In the genomic region with DNA sequence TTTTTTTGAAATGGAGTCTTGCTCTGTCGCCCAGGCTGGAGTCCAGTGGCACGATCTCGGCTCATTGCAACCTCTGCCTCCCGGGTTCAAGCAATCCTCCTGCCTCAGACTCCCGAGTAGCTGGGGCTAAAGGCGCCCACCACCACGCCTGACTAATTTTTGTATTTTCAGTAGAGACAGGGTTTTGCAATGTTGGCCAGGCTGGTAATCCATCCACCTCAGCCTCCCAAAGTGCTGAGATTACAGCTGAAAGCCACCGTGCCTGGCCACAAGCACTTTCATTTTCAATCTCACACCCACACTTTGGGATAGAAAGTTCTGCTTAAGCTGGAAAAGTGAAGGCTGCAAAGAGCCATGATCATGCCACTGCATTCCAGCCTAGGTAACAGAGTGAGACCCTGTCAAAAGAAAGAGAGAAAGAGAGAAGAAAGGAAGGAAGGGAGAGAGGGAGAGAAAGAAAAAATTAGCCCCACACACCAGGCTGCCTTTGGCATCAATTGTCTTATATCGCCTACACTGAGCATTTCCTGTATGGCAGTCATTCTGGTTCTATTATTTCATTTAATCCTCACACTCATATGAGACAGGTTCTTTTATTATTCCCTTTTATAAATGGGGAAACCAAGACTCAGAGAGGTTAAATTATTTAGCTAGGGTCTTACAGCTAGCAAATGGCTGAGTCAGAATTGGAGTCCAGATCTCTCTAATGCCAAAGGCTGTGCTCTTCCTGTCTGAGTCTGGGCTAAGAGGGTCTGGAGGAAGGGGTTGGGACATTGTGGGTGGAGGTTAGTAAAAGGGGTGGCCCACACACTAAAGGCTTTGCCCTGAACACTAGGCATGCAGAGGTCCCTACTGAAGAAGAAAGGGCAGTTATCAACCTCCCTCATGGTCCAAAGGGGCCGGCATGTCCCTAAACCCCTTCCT, we compare ENCODE assay signal across 9 cellular contexts. TPM values are rescaled to one million over a fixed set of nuclear protein-coding genes. Genes with fewer than 3 reads are reported as not detected.
DNase-seq lines count a peak whose midpoint lies in the region; ATAC-seq, FAIRE-seq and TF ChIP-seq lines count a peak whose summit lies in the region.
"Had no signal": no experiment of that assay in that cellular context is flagged by ENCODE, and none has a peak within 500 bp of the region (broad histone marks: within the 10 kb centered on the region; RNA-seq: fewer than 3 reads in every experiment).

No MANE protein-coding gene starts in this region.

- no peak overlapping the region for H3K18ac ChIP-seq in IMR-90 (ENCODE audit: low read depth, low read length)

- BruUV-seq in IMR-90 (replicated peaks; lab: Mats Ljungman, UMichigan) = no TSS peak
- BruUV-seq in endothelial cell of umbilical vein (replicated peaks; lab: Mats Ljungman, UMichigan) = no TSS peak

- no peak for TF ChIP-seq RAD21 in IMR-90 (IDR thresholded peaks at IDR 0.05; ENCODE audit: low read length)

- dilution Hi-C loops in IMR-90 (cut with HindIII; ENCODE audit: low sequenced_read_pairs, unreplicated experiment) (no loop called here), endothelial cell of umbilical vein (cut with MboI; ENCODE audit: extremely low pct_ligation_motif_present, low sequenced_read_pairs) (no loop called here)

- no peak for FAIRE-seq in endothelial cell of umbilical vein (lab: Jason Lieb, UNC)

- H3K23ac ChIP-seq in IMR-90 (ENCODE audit: low read depth, low read length) = peak overlapping the region; percentile 66; the same call in 1 of the 2 replicates

- peaks cover 2% of the 10 kb centered on the region for H3K27me3 Mint-ChIP-seq in activated naive CD4-positive, alpha-beta T cell treated with anti-CD3 and anti-CD28 coated beads for 36 hours (ENCODE audit: low read depth)

- intact Hi-C loops in activated naive CD4-positive, alpha-beta T cell treated with anti-CD3 and anti-CD28 coated beads for 36 hours (cut with micrococcal nuclease) = no loop called here
- intact Hi-C loops in IMR-90 (cut with micrococcal nuclease) = no loop called here
- intact Hi-C loops in endothelial cell of umbilical vein (cut with micrococcal nuclease) = no loop called here

- peaks cover 10% of the 10 kb centered on the region for H3K4me1 Mint-ChIP-seq in activated naive CD4-positive, alpha-beta T cell treated with anti-CD3 and anti-CD28 coated beads for 36 hours (ENCODE audit: low read depth)

- WGBS in IMR-90 (ENCODE audit: extremely low coverage in 2 of 2, insufficient read length in 1 of 2), 2 experiments = 80% methylated on average over 1 of the region's 10 CpGs; no CpG with 5 or more reads in 1 of the 2 experiments

- H4K91ac ChIP-seq in IMR-90 (ENCODE audit: insufficient read depth, low read depth, low read length) = no peak overlapping the region; the same call in 1 of the 2 replicates

- H3K27ac ChIP-seq in IMR-90 (ENCODE audit: insufficient read depth, low read length) (no peak overlapping the region), endothelial cell of umbilical vein (ENCODE audit: insufficient read depth, low read depth, low read length) (no peak overlapping the region)

- CTCF ChIA-PET in activated naive CD4-positive, alpha-beta T cell treated with anti-CD3 and anti-CD28 coated beads for 36 hours (lab: Charles Lee) = interaction anchor here (1.0 to 2.2 kb wide), 2 partner anchors 77 to 140 kb away, joined by 3 to 8 read pairs; no protein-coding TSS in a partner anchor
- CTCF ChIA-PET in IMR-90 (lab: Yijun Ruan, JAX) (interaction anchor here (1.3 kb wide), 1 partner anchor 40 kb away, joined by 3 read pairs; no protein-coding TSS in a partner anchor), endothelial cell of umbilical vein (lab: Charles Lee) (interaction anchor here (1.5 to 4.5 kb wide), 2 partner anchors 19 to 140 kb away, joined by 3 to 21 read pairs; no protein-coding TSS in a partner anchor)

- H3K4me1 ChIP-seq in IMR-90 (ENCODE audit: control insufficient read depth, insufficient read depth, low read length) = peaks cover 5% of the 10 kb centered on the region; the same call in 1 of the 2 replicates
- H3K4me1 ChIP-seq in endothelial cell of umbilical vein (ENCODE audit: control insufficient read depth, extremely low read depth, insufficient read depth, low read length) = no peaks in the 10 kb centered on the region

- H2AFZ ChIP-seq in IMR-90 (replicated peaks; ENCODE audit: low read length, poor library complexity) (peak overlapping the region; percentile 1), endothelial cell of umbilical vein (ENCODE audit: low read depth, low read length) (peak overlapping the region; percentile 70)

- H3K79me1 ChIP-seq in IMR-90 (ENCODE audit: low read depth in 1 of 2, low read length in 2 of 2) = no peaks in the 10 kb centered on the region

- in situ Hi-C loops in IMR-90 (cut with MboI; ENCODE audit: low sequenced_read_pairs) = no loop called here

- no peak overlapping the region; the same call in 1 of the 2 replicates for H2BK120ac ChIP-seq in IMR-90 (ENCODE audit: low read depth, low read length)

- H3K27ac Mint-ChIP-seq in activated naive CD4-positive, alpha-beta T cell treated with anti-CD3 and anti-CD28 coated beads for 36 hours = no peak overlapping the region

- H3K36me3 Mint-ChIP-seq in activated naive CD4-positive, alpha-beta T cell treated with anti-CD3 and anti-CD28 coated beads for 36 hours (ENCODE audit: low read depth) = no peaks in the 10 kb centered on the region

- H3K36me3 ChIP-seq in IMR-90 (ENCODE audit: control insufficient read depth, insufficient read depth, low read length) (no peaks in the 10 kb centered on the region), endothelial cell of umbilical vein (ENCODE audit: control insufficient read depth in 2 of 2, extremely low read depth in 1 of 2, insufficient read depth in 2 of 2, low read length in 2 of 2) (no peaks in the 10 kb centered on the region)

- H3K56ac ChIP-seq in IMR-90 (ENCODE audit: extremely low read depth, insufficient read depth, low read length) = no peak overlapping the region

- H4K8ac ChIP-seq in IMR-90 (ENCODE audit: low read depth in 2 of 2, low read length in 2 of 2) = no peak overlapping the region

- H2BK20ac ChIP-seq in IMR-90 (ENCODE audit: low read depth, low read length) = peak overlapping the region; percentile 54; the same call in 1 of the 2 replicates

- H3K4ac ChIP-seq in IMR-90 (ENCODE audit: low read depth, low read length) = peak overlapping the region; percentile 35; the same call in 1 of the 2 replicates

- H4K5ac ChIP-seq in IMR-90 (ENCODE audit: low read depth, low read length) = no peak overlapping the region

- TF ChIP-seq POLR2A in IMR-90 (IDR thresholded peaks at IDR 0.05; ENCODE audit: low read depth, low read length) = no peak
- TF ChIP-seq POLR2A in endothelial cell of umbilical vein (IDR thresholded peaks at IDR 0.05; ENCODE audit: low read depth, low read length) = no peak

- no peak overlapping the region for H2AK9ac ChIP-seq in IMR-90 (replicated peaks; ENCODE audit: low read depth, low read length, poor library complexity)

- no peak overlapping the region for H2BK5ac ChIP-seq in IMR-90 (ENCODE audit: low read depth, low read length, poor library complexity, severe bottlenecking)

- H3K4me3 Mint-ChIP-seq in activated naive CD4-positive, alpha-beta T cell treated with anti-CD3 and anti-CD28 coated beads for 36 hours = no peak overlapping the region

- POLR2A ChIA-PET in IMR-90 (lab: Charles Lee; ENCODE audit: unreplicated experiment) (no interaction called here), endothelial cell of umbilical vein (lab: Charles Lee) (no interaction called here)

- H3K9me3 ChIP-seq in IMR-90 (ENCODE audit: control insufficient read depth, insufficient read depth, low read length) (no peaks in the 10 kb centered on the region), endothelial cell of umbilical vein (replicated peaks; ENCODE audit: control insufficient read depth, insufficient read depth, low read length) (no peaks in the 10 kb centered on the region)

- peak; percentile 39 for ATAC-seq in IMR-90 (ENCODE audit: low read depth)
- no peak for ATAC-seq in stimulated activated naive CD8-positive, alpha-beta T cell treated with anti-CD3 and anti-CD28 coated beads, Interleukin-15, Interleukin-2, amounts not matched to agents 100 U/mL and 50 U/mL, for 24 hours
- no peak for ATAC-seq in GM21515 (IDR thresholded peaks at IDR 0.05; ENCODE audit: unreplicated experiment)

- peak; percentile 8 for DNase-seq in activated naive CD4-positive, alpha-beta T cell treated with anti-CD3 and anti-CD28 coated beads for 36 hours
- no peak for DNase-seq in activated naive CD4-positive, alpha-beta T cell treated with anti-CD3 and anti-CD28 coated beads, Interleukin-2, amount 50 U/mL, for 16 hours
- DNase-seq in IMR-90 (peak; percentile 15), endothelial cell of umbilical vein (ENCODE audit: low read depth, low spot score) (peak; percentile 20), COR-L47 (lab: John Stamatoyannopoulos, UW) (no peak), iPS-NIHi7 (ENCODE audit: extremely low spot score) (no peak)
- DNase-seq in stimulated activated naive CD8-positive, alpha-beta T cell treated with anti-CD3 and anti-CD28 coated beads, Interleukin-15, Interleukin-2, amounts not matched to agents 100 U/mL and 50 U/mL, for 24 hours = peak; percentile 12
- DNase-seq: NCI-H1436 treated with DMSO at 0.1 percent for 48 hours had no signal

- H3K4me3 ChIP-seq in IMR-90 (ENCODE audit: insufficient read depth, low read depth, low read length) (no peak overlapping the region), endothelial cell of umbilical vein (replicated peaks in 1 of 3; ENCODE audit: insufficient read depth in 1 of 3, low read depth in 1 of 3, low read length in 3 of 3) (no peak overlapping the region)

- H3K9me3 Mint-ChIP-seq in activated naive CD4-positive, alpha-beta T cell treated with anti-CD3 and anti-CD28 coated beads for 36 hours = peaks cover 1% of the 10 kb centered on the region

- H2AK5ac ChIP-seq in IMR-90 (ENCODE audit: low read depth, low read length) = peak overlapping the region; percentile 52; the same call in 1 of the 2 replicates

- H3K4me2 ChIP-seq in IMR-90 (ENCODE audit: low read depth, low read length) (peak overlapping the region; percentile 44), endothelial cell of umbilical vein (ENCODE audit: insufficient read depth, low read length) (peak overlapping the region; percentile 28)

- no peak overlapping the region for H3K9ac ChIP-seq in IMR-90 (ENCODE audit: low read depth, low read length)
- no peak overlapping the region for H3K9ac ChIP-seq in endothelial cell of umbilical vein (replicated peaks; ENCODE audit: extremely low read depth, insufficient read depth, low read length)

- H3K9me1 ChIP-seq in IMR-90 (ENCODE audit: insufficient read depth, low read length) (no peaks in the 10 kb centered on the region; the same call in 1 of the 2 replicates), endothelial cell of umbilical vein (replicated peaks; ENCODE audit: control insufficient read depth, extremely low read depth, insufficient read depth, low read length) (no peaks in the 10 kb centered on the region)

- no peak overlapping the region for H3K14ac ChIP-seq in IMR-90 (replicated peaks; ENCODE audit: low read depth, low read length)

- H2BK15ac ChIP-seq in IMR-90 (ENCODE audit: low read depth, low read length) = no peak overlapping the region

- H3K79me2 ChIP-seq in endothelial cell of umbilical vein (ENCODE audit: control insufficient read depth, insufficient read depth, low read length) = no peaks in the 10 kb centered on the region

- H3K27me3 ChIP-seq in IMR-90 (ENCODE audit: control insufficient read depth, insufficient read depth, low read length) = peaks cover 8% of the 10 kb centered on the region
- no peaks in the 10 kb centered on the region for H3K27me3 ChIP-seq in endothelial cell of umbilical vein (ENCODE audit: control insufficient read depth in 2 of 2, insufficient read depth in 2 of 2, low read length in 2 of 2)

- TF ChIP-seq CTCF in IMR-90 (conservative IDR thresholded peaks at IDR 0.05; ENCODE audit: low read depth, low read length) = no peak
- no peak for TF ChIP-seq CTCF in endothelial cell of umbilical vein (IDR thresholded peaks at IDR 0.05; ENCODE audit: extremely low read depth in 1 of 2, insufficient read depth in 1 of 2, low read depth in 1 of 2, low read length in 2 of 2)

- peaks cover 3% of the 10 kb centered on the region; the same call in 1 of the 2 replicates for H4K20me1 ChIP-seq in IMR-90 (ENCODE audit: insufficient read depth, low read length)
- H4K20me1 ChIP-seq in endothelial cell of umbilical vein (replicated peaks; ENCODE audit: control insufficient read depth, extremely low read depth, insufficient read depth, low read length) = no peaks in the 10 kb centered on the region

RNA-seq across cellular contexts. Expression of a gene that starts 37.9 kb away (rescaled TPM):
- total RNA-seq in activated naive CD4-positive, alpha-beta T cell treated with anti-CD3 and anti-CD28 coated beads for 36 hours = not detected
- total RNA-seq in IMR-90 (2012; rRNA removed) = 50.3 and 55.6 TPM in 2 replicates
- 67.4 and 95.7 TPM in 2 replicates for polyA plus RNA-seq in IMR-90 (2012; rRNA removed)
- polyA plus RNA-seq in IMR-90 (2012; cell fraction: cytosol; rRNA removed) = 40.2 and 112 TPM in 2 replicates
- polyA plus RNA-seq in IMR-90 (2012; cell fraction: nucleus; rRNA removed; ENCODE audit: low replicate concordance) = 310 and 597 TPM in 2 replicates
- total RNA-seq in endothelial cell of umbilical vein = 5.9 and 6.9 TPM in 2 replicates
- polyA plus RNA-seq in endothelial cell of umbilical vein = 3.0 and 4.1 TPM in 2 replicates
- polyA plus RNA-seq in endothelial cell of umbilical vein (2011; cell fraction: cytosol; rRNA removed) = 3.6 and 3.9 TPM in 2 replicates
- polyA plus RNA-seq in endothelial cell of umbilical vein (2011; cell fraction: nucleus; rRNA removed) = 11.0 and 16.8 TPM in 2 replicates
- polyA plus RNA-seq in endothelial cell of umbilical vein (2012) = 2.4 and 4.7 TPM in 2 replicates
- polyA minus RNA-seq in endothelial cell of umbilical vein = 4.5 and 4.8 TPM in 2 replicates
- 31.0 TPM for polyA minus RNA-seq in endothelial cell of umbilical vein (2011; cell fraction: cytosol; rRNA and poly(A)+ RNA removed)
- polyA minus RNA-seq in endothelial cell of umbilical vein (2011; cell fraction: nucleus; rRNA and poly(A)+ RNA removed) = 2.0 and 3.1 TPM in 2 replicates

Comparison
In these comparisons a context has a peak if more than half of its experiments do, and no peak if none do; other contexts are left out.
1. DNase-seq: peak in activated naive CD4-positive, alpha-beta T cell treated with anti-CD3 and anti-CD28 coated beads for 36 hours (single experiment), IMR-90 (single experiment), endothelial cell of umbilical vein (single experiment) and stimulated activated naive CD8-positive, alpha-beta T cell treated with anti-CD3 and anti-CD28 coated beads, Interleukin-15, Interleukin-2, amounts not matched to agents 100 U/mL and 50 U/mL, for 24 hours (single experiment); none in activated naive CD4-positive, alpha-beta T cell treated with anti-CD3 and anti-CD28 coated beads, Interleukin-2, amount 50 U/mL, for 16 hours (single experiment), COR-L47 (single experiment) and iPS-NIHi7 (single experiment).